In genomic region chr1:103859721-103860120, GRCh38 we compare ENCODE assay signal across 27 cellular contexts.
"Had no signal": no experiment of that assay in that cellular context is flagged by ENCODE, and none has a peak within 500 bp of the region (broad histone marks: within the 10 kb centered on the region; RNA-seq: fewer than 3 reads in every experiment).

No MANE protein-coding gene starts in this region.

- H3K36me3 Mint-ChIP-seq: immature natural killer cell; stimulated activated effector memory CD8-positive, alpha-beta T cell treated with anti-CD3 and anti-CD28 coated beads, Interleukin-12 subunit alpha, Interleukin-12 subunit beta, amount 100 ng/mL, for 72 hours had no signal

- H3K4me3 Mint-ChIP-seq: immature natural killer cell; natural killer cell; stimulated activated effector memory CD8-positive, alpha-beta T cell treated with anti-CD3 and anti-CD28 coated beads, Interleukin-12 subunit alpha, Interleukin-12 subunit beta, amount 100 ng/mL, for 72 hours had no signal

- H3K27me3 ChIP-seq: esophagus squamous epithelium, ovary, sigmoid colon, stomach, thyroid gland, vagina had no signal

- H3K27ac Mint-ChIP-seq: immature natural killer cell; natural killer cell; stimulated activated effector memory CD8-positive, alpha-beta T cell treated with anti-CD3 and anti-CD28 coated beads, Interleukin-12 subunit alpha, Interleukin-12 subunit beta, amount 100 ng/mL, for 72 hours had no signal

- H3K9me3 ChIP-seq: esophagus squamous epithelium, lower lobe of right lung, ovary, sigmoid colon, thyroid gland, vagina had no signal

- DNase-seq: dermis blood vessel endothelial cell; effector memory CD4-positive, alpha-beta T cell; erythroblast; esophagus squamous epithelium; foreskin melanocyte; glutamatergic neuron; hypothalamus; immature natural killer cell; islet precursor cell; kidney glomerular epithelial cell; left colon; left ventricle myocardium superior; lower lobe of right lung; natural killer cell; occipital lobe; ovary; posterior cingulate gyrus; psoas muscle; right cardiac atrium; sigmoid colon; stimulated activated CD4-positive, alpha-beta T cell treated with anti-CD3 and anti-CD28 coated beads, Interleukin-2, amount 100 ng/mL, for 24 hours; stimulated activated CD4-positive, alpha-beta T cell treated with anti-CD3 and anti-CD28 coated beads, Interleukin-4, amount 100 ng/mL, for 24 hours; stimulated activated naive CD4-positive, alpha-beta T cell treated with Interleukin-2 at 50 U/mL for 16 hours; stomach; thyroid gland had no signal

- H3K4me1 ChIP-seq: esophagus squamous epithelium, lower lobe of right lung, psoas muscle, sigmoid colon, stomach, thyroid gland, vagina had no signal

- H3K36me3 ChIP-seq: esophagus squamous epithelium, lower lobe of right lung, ovary, sigmoid colon, stomach, thyroid gland, vagina had no signal

- H3K4me1 Mint-ChIP-seq: immature natural killer cell; natural killer cell; stimulated activated effector memory CD8-positive, alpha-beta T cell treated with anti-CD3 and anti-CD28 coated beads, Interleukin-12 subunit alpha, Interleukin-12 subunit beta, amount 100 ng/mL, for 72 hours had no signal

- ATAC-seq: left colon; left ventricle myocardium superior; lower lobe of right lung; natural killer cell; psoas muscle; right cardiac atrium; stimulated activated effector memory CD8-positive, alpha-beta T cell treated with anti-CD3 and anti-CD28 coated beads, Interleukin-12 subunit alpha, Interleukin-12 subunit beta, amount 100 ng/mL, for 72 hours had no signal

- H3K27ac ChIP-seq: esophagus squamous epithelium, lower lobe of right lung, ovary, psoas muscle, sigmoid colon, stomach, thyroid gland, vagina had no signal

- H3K4me3 ChIP-seq: esophagus squamous epithelium, lower lobe of right lung, ovary, psoas muscle, sigmoid colon, stomach, thyroid gland, vagina had no signal
